Comparison of ENCODE assay signal across 17 cellular contexts in the genomic region with DNA sequence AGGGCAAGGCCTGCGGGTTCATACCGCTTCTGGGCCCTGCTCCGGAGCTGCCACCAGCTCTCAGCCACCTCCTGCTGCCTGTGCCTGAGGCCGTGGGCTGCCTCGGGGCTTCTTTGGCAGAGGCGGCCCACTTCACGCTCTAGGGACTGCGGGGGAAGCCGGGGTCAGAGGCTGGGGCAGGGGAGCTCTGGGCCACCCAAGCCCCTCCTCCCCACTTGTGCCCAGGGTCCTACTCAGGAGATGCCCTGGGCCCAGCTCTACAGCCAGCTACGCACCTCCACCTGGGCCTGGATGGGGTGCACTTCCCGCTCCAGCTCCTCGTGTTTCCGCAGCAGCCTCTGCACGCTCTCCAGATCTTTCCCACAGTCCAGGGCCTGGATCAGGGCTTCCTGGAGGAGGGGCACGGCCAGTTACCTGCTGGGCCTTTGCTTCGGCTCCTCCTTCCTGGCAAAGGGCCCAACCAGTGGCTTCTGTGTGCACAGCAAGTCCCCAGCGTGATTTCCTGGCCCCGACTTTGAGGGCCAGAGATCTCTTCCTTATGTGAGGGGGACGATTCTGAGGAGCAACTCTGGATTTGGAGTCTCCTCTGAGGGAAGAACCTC. TPM values are rescaled to one million over a fixed set of nuclear protein-coding genes. Genes with fewer than 3 reads are reported as not detected.
A peak's percentile ranks its signal among the peaks of the same experiment; 100 is the strongest.
DNase-seq lines count a peak whose midpoint lies in the region; ATAC-seq and TF ChIP-seq lines count a peak whose summit lies in the region.
"Had no signal": no experiment of that assay in that cellular context is flagged by ENCODE, and none has a peak within 500 bp of the region (broad histone marks: within the 10 kb centered on the region; RNA-seq: fewer than 3 reads in every experiment).

No MANE protein-coding gene starts in this region.

- peak overlapping the region; percentile 10 for H2BK15ac ChIP-seq in neuronal stem cell (ENCODE audit: low read length)

- no peaks in the 10 kb centered on the region for H3K79me1 ChIP-seq in neuronal stem cell (ENCODE audit: low read depth, low read length)

- no peak overlapping the region for H3K4me3 ChIP-seq in colonic mucosa
- H3K4me3 ChIP-seq in neuronal stem cell (ENCODE audit: low read length in 2 of 2): no peak overlapping the region
- H3K4me3 ChIP-seq: psoas muscle, testis had no signal

- peak overlapping the region; percentile 32 for H2BK5ac ChIP-seq in neuronal stem cell (ENCODE audit: low read length)

- no peak overlapping the region for H3K4ac ChIP-seq in neuronal stem cell (ENCODE audit: low read length)

- in situ Hi-C loops in G401 (cut with HindIII; ENCODE audit: low sequenced_read_pairs): no loop called here

- no CpG with 5 or more reads among the region's 19 CpGs for WGBS in neuronal stem cell (ENCODE audit: extremely low coverage in 2 of 2, insufficient read length in 2 of 2, insufficient replicate concordance in 1 of 2), 2 donors

- H3K18ac ChIP-seq in neuronal stem cell (ENCODE audit: low read length): peak overlapping the region; percentile 79

- intact Hi-C loops in colonic mucosa (cut with DNase I): no loop called here

- H2AFZ ChIP-seq in neuronal stem cell (ENCODE audit: low read length): peak overlapping the region; percentile 26

- no peak for ATAC-seq in GM19463 (IDR thresholded peaks at IDR 0.05; ENCODE audit: unreplicated experiment)
- ATAC-seq: activated T-cell treated with anti-CD3 and anti-CD28 coated beads, Interleukin-2, amount 50 U/mL, for 4 hours; psoas muscle had no signal

- H3K23ac ChIP-seq in neuronal stem cell (ENCODE audit: low read depth, low read length, poor library complexity): peak overlapping the region; percentile 81

- H3K27me3 ChIP-seq in colonic mucosa (no peaks in the 10 kb centered on the region), neuronal stem cell (ENCODE audit: control insufficient read depth in 3 of 3, insufficient read depth in 3 of 3, low read depth in 1 of 3, low read length in 3 of 3) (no peaks in the 10 kb centered on the region)
- H3K27me3 ChIP-seq: testis had no signal

- H3K4me2 ChIP-seq in neuronal stem cell (ENCODE audit: insufficient read depth, low read length, poor library complexity, severe bottlenecking): no peak overlapping the region

- H3K4me1 ChIP-seq in colonic mucosa (no peaks in the 10 kb centered on the region), neuronal stem cell (ENCODE audit: control insufficient read depth in 2 of 2, insufficient read depth in 1 of 2, low read depth in 1 of 2, low read length in 2 of 2) (peaks cover 20 to 29% of the 10 kb centered on the region in 2 donors)
- H3K4me1 ChIP-seq: psoas muscle, testis had no signal

- H2BK120ac ChIP-seq in neuronal stem cell (ENCODE audit: low read depth, low read length): no peak overlapping the region

- H4K8ac ChIP-seq in neuronal stem cell (ENCODE audit: low read depth, low read length): peak overlapping the region; percentile 73

- no peak overlapping the region for H3K27ac ChIP-seq in colonic mucosa
- H3K27ac ChIP-seq in neuronal stem cell (replicated peaks; ENCODE audit: low read length): no peak overlapping the region
- H3K27ac ChIP-seq: epithelial cell of prostate, psoas muscle, testis had no signal

- DNase-seq in G401 (ENCODE audit: low spot score) (peak; percentile 63), LoVo (ENCODE audit: low spot score) (peak; percentile 14), colonic mucosa (peak; percentile 83), neuronal stem cell (ENCODE audit: low spot score) (no peak), NCI-H1930 (lab: John Stamatoyannopoulos, UW) (no peak)
- no peak for DNase-seq in stimulated activated naive CD4-positive, alpha-beta T cell (lab: John Stamatoyannopoulos, UW)
- DNase-seq: activated T-cell treated with anti-CD3 and anti-CD28 coated beads, Interleukin-2, amount 50 U/mL, for 4 hours; CD4-positive, alpha-beta T cell; GDM1; islet precursor cell; NCI-H1048; NCI-H82; psoas muscle; stimulated activated CD4-positive, alpha-beta T cell treated with anti-CD3 and anti-CD28 coated beads, Interleukin-15, amount 100 ng/mL, for 24 hours; testis had no signal

- H3K36me3 ChIP-seq in colonic mucosa (no peaks in the 10 kb centered on the region), neuronal stem cell (replicated peaks in 1 of 2; ENCODE audit: control insufficient read depth in 2 of 2, insufficient read depth in 2 of 2, low read length in 2 of 2) (no peaks in the 10 kb centered on the region)

- H2AK5ac ChIP-seq in neuronal stem cell (ENCODE audit: low read depth, low read length): peak overlapping the region; percentile 59

- no peak overlapping the region for H4K91ac ChIP-seq in neuronal stem cell (ENCODE audit: low read depth, low read length, poor library complexity)

- no peak overlapping the region for H3K9ac ChIP-seq in colonic mucosa (ENCODE audit: low read depth in 2 of 2, low read length in 2 of 2)
- H3K9ac ChIP-seq in neuronal stem cell (ENCODE audit: low read depth, low read length, poor library complexity): peak overlapping the region; percentile 3

- H2BK12ac ChIP-seq in neuronal stem cell (ENCODE audit: low read length): no peak overlapping the region

- no peak for TF ChIP-seq CTCF in colonic mucosa (IDR thresholded peaks at IDR 0.05)

- H3K9me3 ChIP-seq in colonic mucosa: no peaks in the 10 kb centered on the region
- H3K9me3 ChIP-seq in neuronal stem cell (replicated peaks in 1 of 2; ENCODE audit: control insufficient read depth in 2 of 2, insufficient read depth in 1 of 2, low read depth in 1 of 2, low read length in 2 of 2): peaks cover 0 to 3% of the 10 kb centered on the region in 2 donors
- H3K9me3 ChIP-seq: psoas muscle, testis had no signal

- peak overlapping the region; percentile 67 for H3K14ac ChIP-seq in neuronal stem cell (ENCODE audit: low read length)

RNA-seq across cellular contexts. Expression of a gene that starts 24.0 kb away (rescaled TPM):
- 0.37 and 0.92 TPM in 2 replicates for total RNA-seq in G401 (2014; rRNA removed; shearing (Covaris generic))
- total RNA-seq in colonic mucosa: 1 to 10 TPM; 2.2 to 6.2 TPM
- 16.5 TPM for polyA plus RNA-seq in neuronal stem cell (2013, experiment 1 of 2)
- 15.9 TPM for polyA plus RNA-seq in neuronal stem cell (2013, experiment 2 of 2)

RNA-seq across cellular contexts. Expression of a gene that starts 31.2 kb away (rescaled TPM):
- total RNA-seq in G401 (2014; rRNA removed; shearing (Covaris generic)): 0.37 and 3.5 TPM in 2 replicates
- total RNA-seq in colonic mucosa: 1 to 10 TPM in 1 of 2 donors, under 1 TPM in 1; 0.72 to 2.3 TPM
- polyA plus RNA-seq in neuronal stem cell (2013, experiment 1 of 2): 0.08 TPM
- polyA plus RNA-seq in neuronal stem cell (2013, experiment 2 of 2): 0.14 TPM

RNA-seq across cellular contexts. Expression of a gene that starts 34.7 kb away (rescaled TPM):
- total RNA-seq in G401 (2014; rRNA removed; shearing (Covaris generic)): 6.7 and 11.8 TPM in 2 replicates
- 10 to 100 TPM in 1 of 2 donors, 1 to 10 TPM in 1; 7.8 to 11.8 TPM for total RNA-seq in colonic mucosa
- 14.4 TPM for polyA plus RNA-seq in neuronal stem cell (2013, experiment 1 of 2)
- polyA plus RNA-seq in neuronal stem cell (2013, experiment 2 of 2): 14.3 TPM

Comparison
In these comparisons a context has a peak if more than half of its experiments do, and no peak if none do; other contexts are left out.
1. DNase-seq: peak in G401 (single experiment), LoVo (single experiment) and colonic mucosa (single experiment); none in neuronal stem cell (single experiment), stimulated activated naive CD4-positive, alpha-beta T cell (0 of 6) and NCI-H1930 (0 of 2).